Comparison of ENCODE assay signal across 8 cellular contexts in genomic region chr12:55738113-55739024, GRCh38. TPM values are rescaled to one million over a fixed set of nuclear protein-coding genes. Genes with fewer than 3 reads are reported as not detected.
DNase-seq lines count a peak whose midpoint lies in the region; ATAC-seq lines count a peak whose summit lies in the region.

No MANE protein-coding gene starts in this region.

- no peak overlapping the region for H2AK5ac ChIP-seq in mesenchymal stem cell (ENCODE audit: low read length, severe bottlenecking)

- H3K9ac ChIP-seq in endocrine pancreas (ENCODE audit: control insufficient read depth, insufficient read depth, low read length), result peak overlapping the region; percentile 93
- peak overlapping the region; percentile 89 for H3K9ac ChIP-seq in mesenchymal stem cell (ENCODE audit: low read length)

- peak overlapping the region; percentile 90 for H2BK15ac ChIP-seq in mesenchymal stem cell (ENCODE audit: low read depth, poor library complexity, severe bottlenecking)

- intact Hi-C loops in CD4-positive, alpha-beta memory T cell (cut with micrococcal nuclease), result loop anchor here (1.0 to 10.0 kb wide), 16 partner anchors 8 to 726 kb away; partner anchors contain the start of genes BLOC1S1, CS, DNAJC14 and NABP2
- intact Hi-C loops in activated CD4-positive, alpha-beta memory T cell treated with anti-CD3 and anti-CD28 coated beads for 36 hours (cut with micrococcal nuclease), result loop anchor here (1.0 to 5.0 kb wide), 7 partner anchors 22 to 388 kb away; partner anchors contain the start of genes BLOC1S1, RPS26 and ZC3H10

- H3K14ac ChIP-seq in mesenchymal stem cell (ENCODE audit: low read length in 2 of 2), result no peak overlapping the region

- peak overlapping the region; percentile 87 to 95 (median 90) for H3K4me3 Mint-ChIP-seq in CD4-positive, alpha-beta memory T cell
- peak overlapping the region; percentile 77 for H3K4me3 Mint-ChIP-seq in activated CD4-positive, alpha-beta memory T cell treated with anti-CD3 and anti-CD28 coated beads for 36 hours

- no peak overlapping the region for H2BK5ac ChIP-seq in mesenchymal stem cell (ENCODE audit: low read depth, low read length, poor library complexity, severe bottlenecking)

- H3K27me3 Mint-ChIP-seq in CD4-positive, alpha-beta memory T cell, result no peaks in the 10 kb centered on the region
- H3K27me3 Mint-ChIP-seq in activated CD4-positive, alpha-beta memory T cell treated with anti-CD3 and anti-CD28 coated beads for 36 hours, result no peaks in the 10 kb centered on the region

- H3K27ac ChIP-seq in CD4-positive, alpha-beta memory T cell (ENCODE audit: low read depth, low read length), result peak overlapping the region; percentile 76
- H3K27ac ChIP-seq in mesenchymal stem cell (ENCODE audit: low read length, poor library complexity, severe bottlenecking), result peak overlapping the region; percentile 61

- H2BK12ac ChIP-seq in mesenchymal stem cell (ENCODE audit: low read length in 2 of 2), result peak overlapping the region in 1 of 2 experiments; percentile 64

- ATAC-seq in GM19438 (IDR thresholded peaks at IDR 0.05; ENCODE audit: low read depth, unreplicated experiment) (peak; percentile 91), HG03565 (IDR thresholded peaks at IDR 0.05; ENCODE audit: unreplicated experiment) (peak; percentile 66)

- H3K27ac Mint-ChIP-seq in CD4-positive, alpha-beta memory T cell, result peak overlapping the region; percentile 82 to 97 (median 96)
- H3K27ac Mint-ChIP-seq in activated CD4-positive, alpha-beta memory T cell treated with anti-CD3 and anti-CD28 coated beads for 36 hours, result peak overlapping the region; percentile 85

- H3K4ac ChIP-seq in mesenchymal stem cell (ENCODE audit: low read depth in 1 of 2, low read length in 2 of 2), result peak overlapping the region; percentile 30 to 69

- peaks cover 21 to 38% (median 26%) of the 10 kb centered on the region in 4 donors for H3K4me1 Mint-ChIP-seq in CD4-positive, alpha-beta memory T cell
- H3K4me1 Mint-ChIP-seq in activated CD4-positive, alpha-beta memory T cell treated with anti-CD3 and anti-CD28 coated beads for 36 hours (ENCODE audit: low read depth), result peaks cover 21% of the 10 kb centered on the region

- H3K36me3 Mint-ChIP-seq in CD4-positive, alpha-beta memory T cell, result peaks cover 0 to under 1% of the 10 kb centered on the region in 2 donors
- no peaks in the 10 kb centered on the region for H3K36me3 Mint-ChIP-seq in activated CD4-positive, alpha-beta memory T cell treated with anti-CD3 and anti-CD28 coated beads for 36 hours

- peak overlapping the region; percentile 39 to 75 for H3K4me3 ChIP-seq in CD4-positive, alpha-beta memory T cell (ENCODE audit: low read length in 2 of 2)
- H3K4me3 ChIP-seq in endocrine pancreas (ENCODE audit: control insufficient read depth, insufficient read depth, low read length) (peak overlapping the region; percentile 88), mesenchymal stem cell (ENCODE audit: insufficient read depth in 1 of 2, low read depth in 1 of 2, low read length in 2 of 2) (peak overlapping the region; percentile 21 to 83)

- peak overlapping the region; percentile 89 for H3K4me2 ChIP-seq in mesenchymal stem cell (ENCODE audit: low read length, poor library complexity, severe bottlenecking)

- H4K8ac ChIP-seq in mesenchymal stem cell (ENCODE audit: low read length), result peak overlapping the region; percentile 81

- DNase-seq in CD4-positive, alpha-beta memory T cell, result peak; percentile 79 to 87 (median 83)
- DNase-seq in NCI-H774 (lab: John Stamatoyannopoulos, UW) (peak; percentile 90), mesenchymal stem cell (peak; percentile 91)
- DNase-seq in activated CD4-positive, alpha-beta memory T cell treated with anti-CD3 and anti-CD28 coated beads for 36 hours, result peak; percentile 87
- DNase-seq in stimulated activated CD8-positive, alpha-beta memory T cell treated with anti-CD3 and anti-CD28 coated beads, Interleukin-15, amount 100 ng/mL, for 1 hour (ENCODE audit: low read depth), result peak; percentile 70

- no peaks in the 10 kb centered on the region for H3K36me3 ChIP-seq in CD4-positive, alpha-beta memory T cell (ENCODE audit: insufficient read depth, low read length)
- no peaks in the 10 kb centered on the region for H3K36me3 ChIP-seq in endocrine pancreas (ENCODE audit: control insufficient read depth, insufficient read depth, low read length)
- H3K36me3 ChIP-seq in mesenchymal stem cell (ENCODE audit: control insufficient read depth in 1 of 2, insufficient read depth in 2 of 2, low read depth in 1 of 2, low read length in 2 of 2), result no peaks in the 10 kb centered on the region

- 2% methylated on average over 6 of the region's 14 CpGs for WGBS in mesenchymal stem cell

- peaks cover 2% of the 10 kb centered on the region for H3K79me1 ChIP-seq in mesenchymal stem cell (replicated peaks; ENCODE audit: low read length, poor library complexity, severe bottlenecking)

- POLR2A ChIA-PET in CD4-positive, alpha-beta memory T cell (lab: Charles Lee; ENCODE audit: partially characterized antibody), result interaction anchor here (0.8 to 13.3 kb wide), 39 partner anchors 8 to 1781 kb away, joined by 3 to 201 read pairs (median 6); partner anchors contain the start of genes BLOC1S1, CD63, DDIT3 and DGKA
- POLR2A ChIA-PET in activated CD4-positive, alpha-beta memory T cell treated with anti-CD3 and anti-CD28 coated beads for 36 hours (lab: Charles Lee), result interaction anchor here (0.5 to 2.0 kb wide), 14 partner anchors 9 to 451 kb away, joined by 3 to 18 read pairs (median 4); partner anchors contain the start of genes BLOC1S1, CD63, DGKA and ORMDL2

- H3K23ac ChIP-seq in mesenchymal stem cell (ENCODE audit: low read length in 2 of 2), result no peak overlapping the region

- peak overlapping the region; percentile 86 for H2BK120ac ChIP-seq in mesenchymal stem cell (ENCODE audit: low read depth, low read length)

- no peaks in the 10 kb centered on the region for H3K9me3 Mint-ChIP-seq in CD4-positive, alpha-beta memory T cell
- no peaks in the 10 kb centered on the region for H3K9me3 Mint-ChIP-seq in activated CD4-positive, alpha-beta memory T cell treated with anti-CD3 and anti-CD28 coated beads for 36 hours

- H3K4me1 ChIP-seq in CD4-positive, alpha-beta memory T cell (ENCODE audit: insufficient read depth, low read length), result peaks cover 19% of the 10 kb centered on the region
- no peaks in the 10 kb centered on the region for H3K4me1 ChIP-seq in endocrine pancreas (ENCODE audit: control insufficient read depth, insufficient read depth, low read length)
- peaks cover 10% of the 10 kb centered on the region for H3K4me1 ChIP-seq in mesenchymal stem cell (ENCODE audit: control insufficient read depth, insufficient read depth, low read depth, low read length)

- peak overlapping the region; percentile 25 for H4K91ac ChIP-seq in mesenchymal stem cell (ENCODE audit: low read length)

- no peaks in the 10 kb centered on the region for H3K27me3 ChIP-seq in CD4-positive, alpha-beta memory T cell (ENCODE audit: insufficient read depth, low read length)
- no peaks in the 10 kb centered on the region for H3K27me3 ChIP-seq in endocrine pancreas (ENCODE audit: control insufficient read depth, insufficient read depth, low read length)
- H3K27me3 ChIP-seq in mesenchymal stem cell (ENCODE audit: control insufficient read depth in 1 of 2, insufficient read depth in 1 of 2, low read length in 2 of 2), result no peaks in the 10 kb centered on the region

- H2AFZ ChIP-seq in mesenchymal stem cell (ENCODE audit: low read depth, low read length), result no peak overlapping the region

- H3K9me3 ChIP-seq in CD4-positive, alpha-beta memory T cell (ENCODE audit: control insufficient read depth in 1 of 2, low read length in 2 of 2), result no peaks in the 10 kb centered on the region
- H3K9me3 ChIP-seq in endocrine pancreas (ENCODE audit: control insufficient read depth, low read length) (no peaks in the 10 kb centered on the region), mesenchymal stem cell (ENCODE audit: control insufficient read depth, low read length) (no peaks in the 10 kb centered on the region)

- peak overlapping the region; percentile 77 to 94 for H3K18ac ChIP-seq in mesenchymal stem cell (ENCODE audit: low read depth in 1 of 2, low read length in 2 of 2)

- CTCF ChIA-PET in CD4-positive, alpha-beta memory T cell (lab: Charles Lee; ENCODE audit: partially characterized antibody), result interaction anchor here (0.6 to 5.8 kb wide), 55 partner anchors 9 to 1761 kb away, joined by 3 to 61 read pairs (median 5); partner anchors contain the start of genes BLOC1S1, CD63, DGKA and DNAJC14
- CTCF ChIA-PET in activated CD4-positive, alpha-beta memory T cell treated with anti-CD3 and anti-CD28 coated beads for 36 hours (lab: Charles Lee), result interaction anchor here (0.6 to 9.9 kb wide), 58 partner anchors 8 to 614 kb away, joined by 3 to 130 read pairs (median 5); partner anchors contain the start of genes BLOC1S1, CD63, DGKA and DNAJC14

RNA-seq across cellular contexts. Expression of gene GDF11, which starts 4.6 kb away (rescaled TPM):
- total RNA-seq in CD4-positive, alpha-beta memory T cell, result 10 to 100 TPM; 15.1 to 15.8 TPM
- 1 to 10 TPM in 1 of 2 donors, under 1 TPM in 1; 0.25 to 1.6 TPM for polyA plus RNA-seq in CD4-positive, alpha-beta memory T cell
- 1 to 10 TPM; 7.7 to 8.7 TPM for total RNA-seq in activated CD4-positive, alpha-beta memory T cell treated with anti-CD3 and anti-CD28 coated beads for 36 hours
- polyA plus RNA-seq in mesenchymal stem cell (2013, experiment 1 of 2), result 23.3 TPM
- 21.7 TPM for polyA plus RNA-seq in mesenchymal stem cell (2013, experiment 2 of 2)

RNA-seq across cellular contexts. Expression of gene CD63, which starts 9.6 kb away (rescaled TPM):
- 10 to 100 TPM; 76.4 to 79.7 TPM for total RNA-seq in CD4-positive, alpha-beta memory T cell
- polyA plus RNA-seq in CD4-positive, alpha-beta memory T cell, result 100 to 1,000 TPM; 191 to 349 TPM
- total RNA-seq in activated CD4-positive, alpha-beta memory T cell treated with anti-CD3 and anti-CD28 coated beads for 36 hours, result 100 to 1,000 TPM; 204 to 210 TPM
- 3,698 TPM for polyA plus RNA-seq in mesenchymal stem cell (2013, experiment 1 of 2)
- polyA plus RNA-seq in mesenchymal stem cell (2013, experiment 2 of 2), result 3,754 TPM

RNA-seq across cellular contexts. Expression of gene RDH5, which starts 18.2 kb away (rescaled TPM):
- total RNA-seq in CD4-positive, alpha-beta memory T cell, result 10 to 100 TPM; 29.9 to 32.5 TPM
- 1 to 10 TPM; 1.4 to 1.8 TPM for polyA plus RNA-seq in CD4-positive, alpha-beta memory T cell
- total RNA-seq in activated CD4-positive, alpha-beta memory T cell treated with anti-CD3 and anti-CD28 coated beads for 36 hours, result 1 to 10 TPM; 5.1 to 7.0 TPM
- polyA plus RNA-seq in mesenchymal stem cell (2013, experiment 1 of 2), result 1.1 TPM
- polyA plus RNA-seq in mesenchymal stem cell (2013, experiment 2 of 2), result 1.1 TPM

RNA-seq across cellular contexts. Expression of gene BLOC1S1, which starts 22.5 kb away (rescaled TPM):
- total RNA-seq in CD4-positive, alpha-beta memory T cell, result 10 to 100 TPM; 80.3 to 87.0 TPM
- polyA plus RNA-seq in CD4-positive, alpha-beta memory T cell, result 10 to 100 TPM; 75.1 to 87.1 TPM
- total RNA-seq in activated CD4-positive, alpha-beta memory T cell treated with anti-CD3 and anti-CD28 coated beads for 36 hours, result 100 to 1,000 TPM; 153 to 162 TPM
- polyA plus RNA-seq in mesenchymal stem cell (2013, experiment 1 of 2), result 95.3 TPM
- polyA plus RNA-seq in mesenchymal stem cell (2013, experiment 2 of 2), result 97.2 TPM

RNA-seq across cellular contexts. Expression of gene ITGA7, which starts 30.7 kb away (rescaled TPM):
- 1 to 10 TPM; 2.5 to 2.9 TPM for total RNA-seq in CD4-positive, alpha-beta memory T cell
- polyA plus RNA-seq in CD4-positive, alpha-beta memory T cell, result not detected
- 1 to 10 TPM; 4.1 to 4.5 TPM for total RNA-seq in activated CD4-positive, alpha-beta memory T cell treated with anti-CD3 and anti-CD28 coated beads for 36 hours
- polyA plus RNA-seq in mesenchymal stem cell (2013, experiment 1 of 2), result 0.30 TPM
- 0.23 TPM for polyA plus RNA-seq in mesenchymal stem cell (2013, experiment 2 of 2)

Comparison
In these comparisons a context has a peak if more than half of its experiments do, and no peak if none do; other contexts are left out.
1. Peak in every context shown above with its lines: DNase-seq, ATAC-seq, H3K4me3 ChIP-seq and H3K27ac ChIP-seq.